Comparison of ENCODE assay signal across 21 cellular contexts in genomic region chr1:208977012-208977411, GRCh38.
DNase-seq lines count a peak whose midpoint lies in the region; ATAC-seq, FAIRE-seq and TF ChIP-seq lines count a peak whose summit lies in the region.
"Had no signal": no experiment of that assay in that cellular context is flagged by ENCODE, and none has a peak within 500 bp of the region (broad histone marks: within the 10 kb centered on the region; RNA-seq: fewer than 3 reads in every experiment).

No MANE protein-coding gene starts in this region.

- H3K9me3 Mint-ChIP-seq in GM23338 = no peaks in the 10 kb centered on the region

- CTCF ChIA-PET in PC-3 (lab: Charles Lee) = interaction anchor here (0.5 kb wide), 1 partner anchor 23 kb away, joined by 3 read pairs; no protein-coding TSS in a partner anchor

- no peaks in the 10 kb centered on the region for H3K36me3 Mint-ChIP-seq in GM23338 (ENCODE audit: low read depth)
- H3K36me3 Mint-ChIP-seq: CD4-positive, CD25-positive, alpha-beta regulatory T cell had no signal

- no peak overlapping the region for H3K4me3 Mint-ChIP-seq in GM23338
- H3K4me3 Mint-ChIP-seq: CD4-positive, CD25-positive, alpha-beta regulatory T cell had no signal

- H3K36me3 ChIP-seq in PC-3 (ENCODE audit: low read depth, low read length) = no peaks in the 10 kb centered on the region
- H3K36me3 ChIP-seq in adipocyte (ENCODE audit: control insufficient read depth, insufficient read depth, low read length, severe bottlenecking) = no peaks in the 10 kb centered on the region
- H3K36me3 ChIP-seq in keratinocyte (ENCODE audit: control insufficient read depth in 2 of 2, extremely low read depth in 1 of 2, insufficient read depth in 2 of 2, low read length in 2 of 2) = no peaks in the 10 kb centered on the region
- no peaks in the 10 kb centered on the region for H3K36me3 ChIP-seq in skeletal muscle satellite cell (ENCODE audit: insufficient read depth, low read length)
- H3K36me3 ChIP-seq in GM23338 (ENCODE audit: insufficient read depth) = no peaks in the 10 kb centered on the region
- H3K36me3 ChIP-seq: HAP-1, SJCRH30 had no signal

- FAIRE-seq in keratinocyte (lab: Jason Lieb, UNC) = no peak
- FAIRE-seq: GM12891, HepG2, K562 had no signal

- peak; percentile 88 for DNase-seq in PC-3
- peak; percentile 34 for DNase-seq in adipocyte (ENCODE audit: low read depth)
- DNase-seq in keratinocyte (ENCODE audit: low read depth, low spot score) = no peak
- no peak for DNase-seq in left ventricle myocardium superior
- no peak for DNase-seq in GM23338 (ENCODE audit: low spot score)
- DNase-seq in superior temporal gyrus (ENCODE audit: extremely low spot score) = no peak
- DNase-seq: CD4-positive, CD25-positive, alpha-beta regulatory T cell; COR-L47; DMS79; NCI-H1105 treated with DMSO at 0.1 percent for 48 hours; NCI-H2029 treated with DMSO at 0.1 percent for 48 hours; NCI-H226; NCI-H510A treated with DMSO at 0.1 percent for 48 hours; NCI-H748 treated with DMSO at 0.1 percent for 48 hours; SJCRH30 had no signal

- H3K4me1 ChIP-seq in PC-3 (ENCODE audit: insufficient read depth, low read length) (peaks cover 50% of the 10 kb centered on the region), adipocyte (ENCODE audit: control insufficient read depth, insufficient read depth, low read length) (no peaks in the 10 kb centered on the region), keratinocyte (ENCODE audit: control insufficient read depth, extremely low read depth, insufficient read depth, low read length) (peaks cover 21% of the 10 kb centered on the region), skeletal muscle satellite cell (ENCODE audit: control insufficient read depth, insufficient read depth, low read length) (peaks cover 19% of the 10 kb centered on the region), GM23338 (ENCODE audit: insufficient read depth) (no peaks in the 10 kb centered on the region)
- H3K4me1 ChIP-seq: HAP-1, SJCRH30 had no signal

- TF ChIP-seq CTCF in PC-3 (conservative IDR thresholded peaks at IDR 0.05; ENCODE audit: low read depth, low read length) (no peak), keratinocyte (optimal IDR thresholded peaks at IDR 0.05 in 1 of 3, IDR thresholded peaks at IDR 0.05 in 1 of 3, conservative IDR thresholded peaks at IDR 0.05 in 1 of 3; ENCODE audit: extremely low read depth in 1 of 3, insufficient read depth in 2 of 3, low read length in 3 of 3) (no peak), GM23338 (conservative IDR thresholded peaks at IDR 0.05; ENCODE audit: low read depth in 2 of 2) (no peak)

- peak overlapping the region; percentile 61 for H3K4me2 ChIP-seq in PC-3 (ENCODE audit: low read length)
- H3K4me2 ChIP-seq in keratinocyte (ENCODE audit: control insufficient read depth, extremely low read depth, insufficient read depth, low read depth, low read length) = peak overlapping the region; percentile 46
- peak overlapping the region; percentile 25 for H3K4me2 ChIP-seq in skeletal muscle satellite cell (ENCODE audit: low read length)
- H3K4me2 ChIP-seq in GM23338 = no peak overlapping the region

- H3K4me1 Mint-ChIP-seq in GM23338 = peaks cover 5% of the 10 kb centered on the region; the same call in 1 of the 3 replicates
- H3K4me1 Mint-ChIP-seq: CD4-positive, CD25-positive, alpha-beta regulatory T cell had no signal

- BruUV-seq in PC-3 (replicated peaks; lab: Mats Ljungman, UMichigan) = no TSS peak

- H3K9me3 ChIP-seq in PC-3 (ENCODE audit: low read length) (no peaks in the 10 kb centered on the region), adipocyte (ENCODE audit: control insufficient read depth, low read length) (no peaks in the 10 kb centered on the region), keratinocyte (ENCODE audit: control insufficient read depth, low read depth, low read length) (no peaks in the 10 kb centered on the region), skeletal muscle satellite cell (replicated peaks; ENCODE audit: low read length) (no peaks in the 10 kb centered on the region)
- H3K9me3 ChIP-seq: HAP-1, SJCRH30 had no signal

- H3K27ac Mint-ChIP-seq in GM23338 = no peak overlapping the region
- H3K27ac Mint-ChIP-seq: CD4-positive, CD25-positive, alpha-beta regulatory T cell had no signal

- H3K9ac ChIP-seq in PC-3 (ENCODE audit: low read length) (no peak overlapping the region), adipocyte (ENCODE audit: low read length) (no peak overlapping the region), keratinocyte (ENCODE audit: control insufficient read depth, extremely low read depth, insufficient read depth, low read length) (no peak overlapping the region), skeletal muscle satellite cell (ENCODE audit: low read depth, low read length) (no peak overlapping the region)

- no peaks in the 10 kb centered on the region for H3K79me2 ChIP-seq in PC-3 (ENCODE audit: low read length)
- H3K79me2 ChIP-seq in keratinocyte (ENCODE audit: control insufficient read depth, insufficient read depth, low read length) = no peaks in the 10 kb centered on the region
- no peaks in the 10 kb centered on the region for H3K79me2 ChIP-seq in GM23338 (replicated peaks; ENCODE audit: insufficient read depth)

- peak overlapping the region; percentile 0; the same call in 1 of the 2 replicates for H3K4me3 ChIP-seq in PC-3 (ENCODE audit: low read length)
- no peak overlapping the region for H3K4me3 ChIP-seq in adipocyte (ENCODE audit: low read length)
- H3K4me3 ChIP-seq in keratinocyte (ENCODE audit: control insufficient read depth in 2 of 3, extremely low read depth in 1 of 3, insufficient read depth in 2 of 3, low read depth in 1 of 3, low read length in 3 of 3) = no peak overlapping the region
- no peak overlapping the region for H3K4me3 ChIP-seq in skeletal muscle satellite cell (ENCODE audit: low read length)
- H3K4me3 ChIP-seq in GM23338 = no peak overlapping the region
- H3K4me3 ChIP-seq: HAP-1, K562, SJCRH30 had no signal

- H3K27ac ChIP-seq in PC-3 (ENCODE audit: low read length) (peak overlapping the region; percentile 47), keratinocyte (ENCODE audit: control insufficient read depth, insufficient read depth, low read length) (peak overlapping the region; percentile 68), GM23338 (ENCODE audit: low read depth) (no peak overlapping the region)
- H3K27ac ChIP-seq: HL-60, SJCRH30 had no signal

- H3F3A ChIP-seq in PC-3 (ENCODE audit: low read length, unreplicated experiment) (peaks cover 7% of the 10 kb centered on the region), GM23338 (replicated peaks; ENCODE audit: low read depth) (no peaks in the 10 kb centered on the region)

- H3K9me1 ChIP-seq in keratinocyte (ENCODE audit: control insufficient read depth, extremely low read depth, insufficient read depth, low read length) = no peaks in the 10 kb centered on the region

- POLR2A ChIA-PET in PC-3 (lab: Charles Lee; ENCODE audit: unreplicated experiment) = no interaction called here

- peaks cover 3% of the 10 kb centered on the region for H3K27me3 Mint-ChIP-seq in GM23338 (ENCODE audit: insufficient read depth, low read depth, poor library complexity)
- H3K27me3 Mint-ChIP-seq: CD4-positive, CD25-positive, alpha-beta regulatory T cell had no signal

- peak; percentile 70 for ATAC-seq in PC-3
- no peak for ATAC-seq in left ventricle myocardium superior
- ATAC-seq in GM23338 = no peak
- ATAC-seq: HepG2, K562 had no signal

- H2AFZ ChIP-seq in PC-3 (ENCODE audit: low read length) (no peak overlapping the region), keratinocyte (ENCODE audit: control insufficient read depth, low read length) (no peak overlapping the region), GM23338 (no peak overlapping the region)

- H3K9me2 ChIP-seq in PC-3 (replicated peaks; ENCODE audit: low read length) = no peaks in the 10 kb centered on the region
- H3K9me2 ChIP-seq in GM23338 (ENCODE audit: insufficient read depth) = no peaks in the 10 kb centered on the region

- dilution Hi-C loops in keratinocyte (cut with MboI; ENCODE audit: extremely low pct_ligation_motif_present, low sequenced_read_pairs) = no loop called here

- H4K20me1 ChIP-seq in PC-3 (ENCODE audit: low read length) = no peaks in the 10 kb centered on the region
- no peaks in the 10 kb centered on the region for H4K20me1 ChIP-seq in keratinocyte (ENCODE audit: control insufficient read depth, extremely low read depth, insufficient read depth, low read length)
- H4K20me1 ChIP-seq in GM23338 (replicated peaks; ENCODE audit: insufficient read depth) = no peaks in the 10 kb centered on the region

- intact Hi-C loops in PC-3 (cut with micrococcal nuclease) (loop anchor here (2.0 kb wide), 1 partner anchor 48 kb away; no protein-coding TSS in a partner anchor), left ventricle myocardium superior (cut with micrococcal nuclease) (no loop called here)

- no peaks in the 10 kb centered on the region for H3K27me3 ChIP-seq in PC-3 (ENCODE audit: low read length)
- H3K27me3 ChIP-seq in adipocyte (replicated peaks; ENCODE audit: control insufficient read depth, insufficient read depth, low read length) = no peaks in the 10 kb centered on the region
- H3K27me3 ChIP-seq in keratinocyte (ENCODE audit: control insufficient read depth, extremely low read depth, insufficient read depth, low read length) = no peaks in the 10 kb centered on the region
- H3K27me3 ChIP-seq in skeletal muscle satellite cell (ENCODE audit: control insufficient read depth, insufficient read depth, low read length) = no peaks in the 10 kb centered on the region
- no peaks in the 10 kb centered on the region for H3K27me3 ChIP-seq in GM23338 (ENCODE audit: insufficient read depth)
- H3K27me3 ChIP-seq: SJCRH30 had no signal

TF ChIP-seq in GM23338, 12 proteins besides CTCF, POLR2A, EP300 and RAD21 (continues in another document):
- no peak for TF ChIP-seq STAT1 (IDR thresholded peaks at IDR 0.05; ENCODE audit: unreplicated experiment)

Comparison
In these comparisons a context has a peak if more than half of its experiments do, and no peak if none do; other contexts are left out.
1. DNase-seq: peak in PC-3 (single experiment) and adipocyte (single experiment); none in keratinocyte (single experiment), left ventricle myocardium superior (single experiment), GM23338 (single experiment) and superior temporal gyrus (single experiment).